Comparison of ENCODE assay signal across 11 cellular contexts in the genomic region with DNA sequence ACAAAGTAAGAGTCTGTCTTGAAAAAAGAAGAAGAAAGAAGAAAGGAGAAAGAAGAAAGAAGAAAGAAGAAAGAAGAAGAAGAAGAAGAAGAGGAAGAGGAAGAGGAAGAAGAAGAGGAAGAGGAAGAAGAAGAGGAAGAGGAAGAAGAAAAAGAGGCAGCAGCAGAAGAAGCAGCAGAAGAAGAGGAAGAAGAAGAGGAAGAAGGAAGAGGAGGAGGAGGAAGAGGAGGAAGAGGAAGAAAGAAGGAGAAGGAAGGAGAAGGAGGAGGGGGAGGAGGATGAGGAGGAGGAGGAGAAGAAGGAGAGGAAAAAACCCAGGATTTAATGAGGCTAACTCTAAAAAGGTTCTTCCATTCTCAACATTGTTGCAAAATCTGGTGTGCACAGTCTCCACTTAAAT.
"Had no signal": no experiment of that assay in that cellular context is flagged by ENCODE, and none has a peak within 500 bp of the region (broad histone marks: within the 10 kb centered on the region; RNA-seq: fewer than 3 reads in every experiment).

No MANE protein-coding gene starts in this region.

- DNase-seq: GM23248, GOT3, H7, H9, HCEC 1CT, HFFc6 had no signal

- H3K27ac ChIP-seq: GM23248 had no signal

- H3K4me3 ChIP-seq: GM23248, GM23338, HAP-1 had no signal

- H3K9ac ChIP-seq: GM23248 had no signal

- FAIRE-seq: H1, H54 had no signal

- H3K36me3 ChIP-seq: HAP-1 had no signal

- H2AFZ ChIP-seq: GM23248, GM23338 had no signal

- H3K4me1 ChIP-seq: HAP-1 had no signal

- H3K4me2 ChIP-seq: GM23338 had no signal

- ATAC-seq: GM23338, HCT116 had no signal
